ENCODE assay signal across 14 cellular contexts in the genomic region with DNA sequence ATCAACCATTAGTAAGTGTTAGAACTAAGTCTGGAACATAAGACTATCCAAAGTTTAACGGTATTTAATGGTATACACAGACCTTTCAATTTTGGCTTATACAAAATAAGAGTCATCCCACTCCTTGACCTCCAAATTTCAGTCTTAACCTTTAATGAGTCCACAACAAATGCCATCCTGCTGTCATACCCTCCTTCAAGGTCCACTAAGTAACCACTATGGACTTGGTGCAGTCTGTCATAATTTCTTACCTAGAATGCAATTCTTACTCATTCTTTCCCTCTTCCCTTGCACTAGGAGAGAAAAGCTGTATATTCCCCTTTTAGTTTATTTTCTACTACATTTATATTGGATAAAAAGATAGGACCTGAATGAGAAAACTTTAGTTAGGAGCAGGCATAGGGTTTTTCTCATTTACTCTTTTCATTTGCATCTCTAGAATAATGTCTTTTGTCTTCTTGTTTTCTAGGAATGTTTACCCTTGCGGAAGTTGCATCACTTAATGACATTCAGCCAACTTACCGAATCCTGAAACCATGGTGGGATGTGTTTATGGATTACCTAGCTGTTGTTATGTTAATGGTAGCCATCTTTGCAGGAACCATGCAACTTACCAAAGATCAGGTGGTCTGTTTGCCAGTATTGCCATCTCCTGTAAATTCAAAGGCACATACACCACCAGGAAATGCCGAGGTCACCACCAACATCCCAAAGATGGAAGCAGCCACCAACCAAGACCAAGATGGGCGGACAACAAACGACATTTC.
DNase-seq lines count a peak whose midpoint lies in the region; ATAC-seq, FAIRE-seq and TF ChIP-seq lines count a peak whose summit lies in the region.
"Had no signal": no experiment of that assay in that cellular context is flagged by ENCODE, and none has a peak within 500 bp of the region (broad histone marks: within the 10 kb centered on the region; RNA-seq: fewer than 3 reads in every experiment).

No MANE protein-coding gene starts in this region.

- CTCF ChIA-PET in H1 (lab: Charles Lee; ENCODE audit: partially characterized antibody) = interaction anchor here (0.8 to 1.1 kb wide), 5 partner anchors 9 to 128 kb away, joined by 3 to 6 read pairs (median 3); no protein-coding TSS in a partner anchor

- peaks cover 0 to 3% of the 10 kb centered on the region in 2 experiments; a peak in 1 of 4 replicates for H3K79me2 ChIP-seq in H1 (ENCODE audit: control insufficient read depth in 1 of 2, insufficient read depth in 2 of 2, low read length in 2 of 2)

- H3K4me3 ChIP-seq in H1 (ENCODE audit: extremely low read depth in 1 of 4, insufficient read depth in 2 of 4, low read depth in 3 of 4, low read length in 4 of 4) = no peak overlapping the region
- H3K4me3 ChIP-seq: BLaER1 had no signal

- no peaks in the 10 kb centered on the region for H3K27me3 Mint-ChIP-seq in stimulated activated naive CD8-positive, alpha-beta T cell treated with anti-CD3 and anti-CD28 coated beads, Interleukin-15, amount 100 ng/mL, for 72 hours
- no peaks in the 10 kb centered on the region for H3K27me3 Mint-ChIP-seq in nephron progenitor cell (ENCODE audit: low read depth, poor library complexity)
- H3K27me3 Mint-ChIP-seq: CD8-positive, alpha-beta memory T cell had no signal

- H2BK120ac ChIP-seq in H1 (replicated peaks; ENCODE audit: low read depth, low read length) = no peak overlapping the region

- no peak overlapping the region for H3K14ac ChIP-seq in H1 (ENCODE audit: insufficient read length)

- H3K23me2 ChIP-seq in H1 (ENCODE audit: low read depth, low read length) = no peaks in the 10 kb centered on the region

- no peak overlapping the region; a peak in 1 of 4 replicates for H3K4me2 ChIP-seq in H1 (ENCODE audit: insufficient read depth in 1 of 2, low read depth in 2 of 2, low read length in 2 of 2)
- H3K4me2 ChIP-seq: BLaER1 had no signal

- no peaks in the 10 kb centered on the region for H3K9me3 Mint-ChIP-seq in stimulated activated naive CD8-positive, alpha-beta T cell treated with anti-CD3 and anti-CD28 coated beads, Interleukin-15, amount 100 ng/mL, for 72 hours
- peaks cover 19% of the 10 kb centered on the region for H3K9me3 Mint-ChIP-seq in nephron progenitor cell
- H3K9me3 Mint-ChIP-seq: CD8-positive, alpha-beta memory T cell had no signal

- no peak overlapping the region for H3K27ac Mint-ChIP-seq in stimulated activated naive CD8-positive, alpha-beta T cell treated with anti-CD3 and anti-CD28 coated beads, Interleukin-15, amount 100 ng/mL, for 72 hours
- H3K27ac Mint-ChIP-seq in nephron progenitor cell = peak overlapping the region; percentile 76

- peaks cover 72% of the 10 kb centered on the region for H3K36me3 Mint-ChIP-seq in nephron progenitor cell (ENCODE audit: low read depth)

- H3K18ac ChIP-seq in H1 (ENCODE audit: extremely low read depth, low read length) = no peak overlapping the region

- TF ChIP-seq EP300 in H1 (IDR thresholded peaks at IDR 0.05; ENCODE audit: borderline replicate concordance in 1 of 2, low read depth in 2 of 2, low read length in 2 of 2) = no peak

- no peak overlapping the region for H4K8ac ChIP-seq in H1 (ENCODE audit: extremely low read depth, insufficient read depth, low read length)

- no peak for DNase-seq in stimulated activated naive CD8-positive, alpha-beta T cell treated with anti-CD3 and anti-CD28 coated beads, Interleukin-15, Interleukin-2, amounts not matched to agents 100 U/mL and 50 U/mL, for 24 hours
- DNase-seq in stimulated activated naive CD8-positive, alpha-beta T cell treated with anti-CD3 and anti-CD28 coated beads, Interleukin-15, amount 100 ng/mL, for 72 hours = no peak
- DNase-seq in H1 (ENCODE audit: low read depth in 1 of 2, low spot score in 2 of 2) (no peak), nephron progenitor cell (no peak), GM12891 (ENCODE audit: insufficient read length, low spot score) (no peak)
- no peak for DNase-seq in stimulated activated CD4-positive, alpha-beta T cell treated with anti-CD3 and anti-CD28 coated beads, Interleukin-4, amount 100 ng/mL, for 4 hours
- DNase-seq: 8988T; AML-193; Caco-2; CD8-positive, alpha-beta memory T cell; GF-D8; H7 had no signal

- peaks cover 2 to 31% (median 28%) of the 10 kb centered on the region in 4 experiments; a peak in 5 of 7 replicates for H3K4me1 ChIP-seq in H1 (replicated peaks in 1 of 4; ENCODE audit: control insufficient read depth in 3 of 4, insufficient read depth in 4 of 4, low read length in 3 of 4)

- H3K9me3 ChIP-seq in H1 (ENCODE audit: insufficient read depth in 2 of 2, low read depth in 1 of 2, low read length in 1 of 2) = peaks cover 0 to 4% of the 10 kb centered on the region in 2 experiments; a peak in 1 of 4 replicates
- H3K9me3 ChIP-seq: BLaER1, Caco-2 had no signal

- H3K79me1 ChIP-seq in H1 (ENCODE audit: low read depth, low read length) = no peaks in the 10 kb centered on the region

- H4K5ac ChIP-seq in H1 (ENCODE audit: insufficient read length, low read depth, low read length) = no peak overlapping the region

- H4K91ac ChIP-seq in H1 (replicated peaks; ENCODE audit: insufficient read length, low read length) = no peak overlapping the region

- peak overlapping the region; percentile 32; the same call in 1 of the 2 replicates for H2BK12ac ChIP-seq in H1 (ENCODE audit: low read depth, low read length)

- H3K4ac ChIP-seq in H1 (replicated peaks; ENCODE audit: insufficient read length, low read depth, low read length) = no peak overlapping the region

- ATAC-seq in stimulated activated naive CD8-positive, alpha-beta T cell treated with anti-CD3 and anti-CD28 coated beads, Interleukin-15, Interleukin-2, amounts not matched to agents 100 U/mL and 50 U/mL, for 24 hours = peak; percentile 57
- no peak for ATAC-seq in stimulated activated naive CD8-positive, alpha-beta T cell treated with anti-CD3 and anti-CD28 coated beads, Interleukin-15, amount 100 ng/mL, for 72 hours
- ATAC-seq in GM21576 (IDR thresholded peaks at IDR 0.05; ENCODE audit: unreplicated experiment) = no peak

- FAIRE-seq in H1 (lab: Jason Lieb, UNC) (no peak), GM12891 (lab: Jason Lieb, UNC) (no peak)

- H2AK5ac ChIP-seq in H1 (ENCODE audit: low read depth, low read length) = no peak overlapping the region

- H4K20me1 ChIP-seq in H1 (replicated peaks in 1 of 2; ENCODE audit: control insufficient read depth in 1 of 2, insufficient read depth in 2 of 2, low read length in 2 of 2) = no peaks in the 10 kb centered on the region

- H3K23ac ChIP-seq in H1 (ENCODE audit: insufficient read length) = no peak overlapping the region

- POLR2A ChIA-PET in H1 (lab: Charles Lee; ENCODE audit: partially characterized antibody) = interaction anchor here (1.2 to 1.8 kb wide), 8 partner anchors 9 to 112 kb away, joined by 3 to 6 read pairs (median 4); a partner anchor contains a TSS

- H2BK5ac ChIP-seq in H1 (ENCODE audit: low read depth, low read length) = peak overlapping the region; percentile 57; the same call in 1 of the 2 replicates

- no peak overlapping the region for H3K9ac ChIP-seq in H1 (replicated peaks in 1 of 4; ENCODE audit: extremely low read depth in 1 of 4, low read depth in 3 of 4, low read length in 3 of 4)
- H3K9ac ChIP-seq: BLaER1 had no signal

- no peak overlapping the region for H3K56ac ChIP-seq in H1 (replicated peaks; ENCODE audit: insufficient read length, low read depth, low read length)

- peaks cover 3 to 29% (median 16%) of the 10 kb centered on the region in 4 experiments; a peak in 5 of 8 replicates for H3K36me3 ChIP-seq in H1 (ENCODE audit: control insufficient read depth in 2 of 4, insufficient read depth in 4 of 4, low read length in 3 of 4)

- H2BK15ac ChIP-seq in H1 (ENCODE audit: low read length) = no peak overlapping the region

- TF ChIP-seq CTCF in H1 (IDR thresholded peaks at IDR 0.05; ENCODE audit: control extremely low read depth in 1 of 3, insufficient read depth in 1 of 3, low read depth in 1 of 3, low read length in 3 of 3) (no peak), nephron progenitor cell (IDR thresholded peaks at IDR 0.05) (no peak)

- peaks cover 19% of the 10 kb centered on the region for H3K4me1 Mint-ChIP-seq in stimulated activated naive CD8-positive, alpha-beta T cell treated with anti-CD3 and anti-CD28 coated beads, Interleukin-15, amount 100 ng/mL, for 72 hours
- H3K4me1 Mint-ChIP-seq in nephron progenitor cell = peaks cover 78% of the 10 kb centered on the region

- 0 out of 2 replicates have a peak overlapping the region, but pooled peaks have one; percentile 9 for H2BK20ac ChIP-seq in H1 (ENCODE audit: low read length)

- 85% methylated on average over 6 of the region's 6 CpGs; no CpG with 5 or more reads in 1 of the 2 experiments for WGBS in H1 (ENCODE audit: extremely low coverage in 1 of 2, insufficient coverage in 1 of 2, insufficient read length in 1 of 2, insufficient replicate concordance in 2 of 2, low coverage in 1 of 2, low lambda C conversion rate in 2 of 2, missing lambda C conversion rate in 1 of 2), 2 experiments

- H3K27me3 ChIP-seq in H1 (replicated peaks in 1 of 4; ENCODE audit: control insufficient read depth in 3 of 4, extremely low read depth in 1 of 4, insufficient read depth in 3 of 4, low read length in 3 of 4) = no peaks in the 10 kb centered on the region
- H3K27me3 ChIP-seq: BLaER1 had no signal

- peak in 1 of 2 experiments; percentile 27; a peak in 1 of 4 replicates for TF ChIP-seq RAD21 in H1 (IDR thresholded peaks at IDR 0.05 in 1 of 2, conservative IDR thresholded peaks at IDR 0.05 in 1 of 2; ENCODE audit: low read depth in 2 of 2, low read length in 2 of 2)

- TF ChIP-seq POLR2A in H1 (IDR thresholded peaks at IDR 0.05; ENCODE audit: control extremely low read depth in 1 of 2, low read depth in 2 of 2, low read length in 2 of 2) (no peak), GM12891 (IDR thresholded peaks at IDR 0.05; ENCODE audit: low read depth, low read length) (no peak)

- no peak overlapping the region for H3K4me3 Mint-ChIP-seq in stimulated activated naive CD8-positive, alpha-beta T cell treated with anti-CD3 and anti-CD28 coated beads, Interleukin-15, amount 100 ng/mL, for 72 hours
- no peak overlapping the region for H3K4me3 Mint-ChIP-seq in nephron progenitor cell
- H3K4me3 Mint-ChIP-seq: CD8-positive, alpha-beta memory T cell had no signal

- no peak overlapping the region for H2AFZ ChIP-seq in H1 (ENCODE audit: low read length)

- H3K27ac ChIP-seq in H1 (ENCODE audit: low read depth, low read length) = peak overlapping the region; percentile 7; the same call in 1 of the 2 replicates
- H3K27ac ChIP-seq: BLaER1 had no signal

TF ChIP-seq in H1, 55 proteins besides CTCF, POLR2A, EP300 and RAD21 (continues in another document):
- TF ChIP-seq SRF (IDR thresholded peaks at IDR 0.05; ENCODE audit: low read depth, low read length) (no peak), CREB1 (IDR thresholded peaks at IDR 0.05) (no peak), GTF2F1 (IDR thresholded peaks at IDR 0.05; ENCODE audit: borderline replicate concordance, low read depth, low read length) (no peak), EGR1 (IDR thresholded peaks at IDR 0.05; ENCODE audit: borderline replicate concordance, low read depth, low read length) (no peak)

TF ChIP-seq in GM12891, 5 proteins besides CTCF, POLR2A, EP300 and RAD21 (continues in another document):
- no peak for TF ChIP-seq TAF1 (IDR thresholded peaks at IDR 0.05; ENCODE audit: low read depth, low read length)
- TF ChIP-seq POLR2AphosphoS5 (IDR thresholded peaks at IDR 0.05; ENCODE audit: low read depth, low read length) = no peak
- TF ChIP-seq PAX5 (IDR thresholded peaks at IDR 0.05; ENCODE audit: insufficient read depth, low read length, severe bottlenecking) = no peak
- TF ChIP-seq POU2F2 (IDR thresholded peaks at IDR 0.05; ENCODE audit: low read depth, low read length) = no peak
